In genomic region chr12:124906606-124907261, GRCh38 we compare ENCODE assay signal across 1 cellular context.
TF ChIP-seq lines count a peak whose summit lies in the region.

No MANE protein-coding gene starts in this region.

TF ChIP-seq in HEK293, 187 proteins besides CTCF, POLR2A, EP300 and RAD21 (continued from another document and continues in another):
- TF ChIP-seq KLF10 (tag by site-specific recombination; IDR thresholded peaks at IDR 0.05): no peak
- peak; percentile 62; the same call in 1 of the 2 replicates for TF ChIP-seq TRIM28 (IDR thresholded peaks at IDR 0.05; ENCODE audit: borderline replicate concordance, low read length)
- 0 out of 2 replicates have a peak, but pooled peaks have one; percentile 25 for TF ChIP-seq ZNF184 (tag by site-specific recombination; IDR thresholded peaks at IDR 0.05)
- peak; percentile 78 for TF ChIP-seq ZNF660 (tag by site-specific recombination; IDR thresholded peaks at IDR 0.05)
- no peak for TF ChIP-seq KLF8 (tag by site-specific recombination; IDR thresholded peaks at IDR 0.05)
- TF ChIP-seq MEIS1 (CRISPR knock-in tag; IDR thresholded peaks at IDR 0.05; ENCODE audit: borderline replicate concordance): no peak
- no peak for TF ChIP-seq ZNF140 (tag by site-specific recombination; IDR thresholded peaks at IDR 0.05)
- no peak for TF ChIP-seq AEBP2 (tag by site-specific recombination; IDR thresholded peaks at IDR 0.05; ENCODE audit: borderline replicate concordance)
- TF ChIP-seq PATZ1 (tag by site-specific recombination; IDR thresholded peaks at IDR 0.05): no peak
- 0 out of 2 replicates have a peak, but pooled peaks have one; percentile 46 for TF ChIP-seq ZNF561 (tag by site-specific recombination; IDR thresholded peaks at IDR 0.05; ENCODE audit: borderline replicate concordance)
- peak; percentile 92 for TF ChIP-seq ZNF654 (tag by site-specific recombination; IDR thresholded peaks at IDR 0.05; ENCODE audit: low read depth)
- no peak for TF ChIP-seq ZNF530 (tag by site-specific recombination; IDR thresholded peaks at IDR 0.05; ENCODE audit: low read depth)
- TF ChIP-seq ZNF529 (tag by site-specific recombination; IDR thresholded peaks at IDR 0.05; ENCODE audit: insufficient replicate concordance): no peak
- peak; percentile 57; the same call in 1 of the 2 replicates for TF ChIP-seq ZSCAN30 (tag by site-specific recombination; IDR thresholded peaks at IDR 0.05)
- TF ChIP-seq ZNF510 (tag by site-specific recombination; IDR thresholded peaks at IDR 0.05; ENCODE audit: insufficient replicate concordance): no peak
- peak; percentile 69 for TF ChIP-seq ZNF692 (tag by site-specific recombination; IDR thresholded peaks at IDR 0.05)
- TF ChIP-seq ZNF629 (tag by site-specific recombination; IDR thresholded peaks at IDR 0.05): 0 out of 2 replicates have a peak, but pooled peaks have one; percentile 9
- TF ChIP-seq KLF7 (tag by site-specific recombination; IDR thresholded peaks at IDR 0.05; ENCODE audit: borderline replicate concordance): no peak
- peak; percentile 95 for TF ChIP-seq ZNF2 (tag by site-specific recombination; IDR thresholded peaks at IDR 0.05)
- TF ChIP-seq, protein P1, sequence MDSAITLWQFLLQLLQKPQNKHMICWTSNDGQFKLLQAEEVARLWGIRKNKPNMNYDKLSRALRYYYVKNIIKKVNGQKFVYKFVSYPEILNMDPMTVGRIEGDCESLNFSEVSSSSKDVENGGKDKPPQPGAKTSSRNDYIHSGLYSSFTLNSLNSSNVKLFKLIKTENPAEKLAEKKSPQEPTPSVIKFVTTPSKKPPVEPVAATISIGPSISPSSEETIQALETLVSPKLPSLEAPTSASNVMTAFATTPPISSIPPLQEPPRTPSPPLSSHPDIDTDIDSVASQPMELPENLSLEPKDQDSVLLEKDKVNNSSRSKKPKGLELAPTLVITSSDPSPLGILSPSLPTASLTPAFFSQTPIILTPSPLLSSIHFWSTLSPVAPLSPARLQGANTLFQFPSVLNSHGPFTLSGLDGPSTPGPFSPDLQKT (IDR thresholded peaks at IDR 0.05; ENCODE audit: borderline replicate concordance, low read depth, low read length): no peak
- TF ChIP-seq, protein P2, sequence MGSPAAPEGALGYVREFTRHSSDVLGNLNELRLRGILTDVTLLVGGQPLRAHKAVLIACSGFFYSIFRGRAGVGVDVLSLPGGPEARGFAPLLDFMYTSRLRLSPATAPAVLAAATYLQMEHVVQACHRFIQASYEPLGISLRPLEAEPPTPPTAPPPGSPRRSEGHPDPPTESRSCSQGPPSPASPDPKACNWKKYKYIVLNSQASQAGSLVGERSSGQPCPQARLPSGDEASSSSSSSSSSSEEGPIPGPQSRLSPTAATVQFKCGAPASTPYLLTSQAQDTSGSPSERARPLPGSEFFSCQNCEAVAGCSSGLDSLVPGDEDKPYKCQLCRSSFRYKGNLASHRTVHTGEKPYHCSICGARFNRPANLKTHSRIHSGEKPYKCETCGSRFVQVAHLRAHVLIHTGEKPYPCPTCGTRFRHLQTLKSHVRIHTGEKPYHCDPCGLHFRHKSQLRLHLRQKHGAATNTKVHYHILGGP (tag by site-specific recombination; IDR thresholded peaks at IDR 0.05): no peak
- TF ChIP-seq, protein P3, sequence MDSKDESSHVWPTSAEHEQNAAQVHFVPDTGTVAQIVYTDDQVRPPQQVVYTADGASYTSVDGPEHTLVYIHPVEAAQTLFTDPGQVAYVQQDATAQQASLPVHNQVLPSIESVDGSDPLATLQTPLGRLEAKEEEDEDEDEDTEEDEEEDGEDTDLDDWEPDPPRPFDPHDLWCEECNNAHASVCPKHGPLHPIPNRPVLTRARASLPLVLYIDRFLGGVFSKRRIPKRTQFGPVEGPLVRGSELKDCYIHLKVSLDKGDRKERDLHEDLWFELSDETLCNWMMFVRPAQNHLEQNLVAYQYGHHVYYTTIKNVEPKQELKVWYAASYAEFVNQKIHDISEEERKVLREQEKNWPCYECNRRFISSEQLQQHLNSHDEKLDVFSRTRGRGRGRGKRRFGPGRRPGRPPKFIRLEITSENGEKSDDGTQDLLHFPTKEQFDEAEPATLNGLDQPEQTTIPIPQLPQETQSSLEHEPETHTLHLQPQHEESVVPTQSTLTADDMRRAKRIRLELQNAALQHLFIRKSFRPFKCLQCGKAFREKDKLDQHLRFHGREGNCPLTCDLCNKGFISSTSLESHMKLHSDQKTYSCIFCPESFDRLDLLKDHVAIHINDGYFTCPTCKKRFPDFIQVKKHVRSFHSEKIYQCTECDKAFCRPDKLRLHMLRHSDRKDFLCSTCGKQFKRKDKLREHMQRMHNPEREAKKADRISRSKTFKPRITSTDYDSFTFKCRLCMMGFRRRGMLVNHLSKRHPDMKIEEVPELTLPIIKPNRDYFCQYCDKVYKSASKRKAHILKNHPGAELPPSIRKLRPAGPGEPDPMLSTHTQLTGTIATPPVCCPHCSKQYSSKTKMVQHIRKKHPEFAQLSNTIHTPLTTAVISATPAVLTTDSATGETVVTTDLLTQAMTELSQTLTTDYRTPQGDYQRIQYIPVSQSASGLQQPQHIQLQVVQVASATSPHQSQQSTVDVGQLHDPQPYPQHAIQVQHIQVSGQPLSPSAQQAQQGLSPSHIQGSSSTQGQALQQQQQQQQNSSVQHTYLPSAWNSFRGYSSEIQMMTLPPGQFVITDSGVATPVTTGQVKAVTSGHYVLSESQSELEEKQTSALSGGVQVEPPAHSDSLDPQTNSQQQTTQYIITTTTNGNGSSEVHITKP (tag by site-specific recombination; IDR thresholded peaks at IDR 0.05): 0 out of 2 replicates have a peak, but pooled peaks have one; percentile 10
- no peak for TF ChIP-seq PRDM6 (tag by site-specific recombination; IDR thresholded peaks at IDR 0.05)
- TF ChIP-seq ZNF266 (tag by site-specific recombination; IDR thresholded peaks at IDR 0.05; ENCODE audit: low read depth): no peak
- peak; percentile 41; the same call in 1 of the 2 replicates for TF ChIP-seq PRDM1 (tag by site-specific recombination; IDR thresholded peaks at IDR 0.05)
- no peak for TF ChIP-seq SALL2 (tag by site-specific recombination; IDR thresholded peaks at IDR 0.05; ENCODE audit: borderline replicate concordance)
- TF ChIP-seq ZNF335 (tag by site-specific recombination; conservative IDR thresholded peaks at IDR 0.05): peak; percentile 63
- no peak for TF ChIP-seq IKZF3 (tag by site-specific recombination; IDR thresholded peaks at IDR 0.05)
- TF ChIP-seq ZBTB6 (tag by site-specific recombination; IDR thresholded peaks at IDR 0.05): no peak
- TF ChIP-seq ZNF830 (tag by site-specific recombination; IDR thresholded peaks at IDR 0.05; ENCODE audit: low read depth): no peak
- TF ChIP-seq, protein P4, sequence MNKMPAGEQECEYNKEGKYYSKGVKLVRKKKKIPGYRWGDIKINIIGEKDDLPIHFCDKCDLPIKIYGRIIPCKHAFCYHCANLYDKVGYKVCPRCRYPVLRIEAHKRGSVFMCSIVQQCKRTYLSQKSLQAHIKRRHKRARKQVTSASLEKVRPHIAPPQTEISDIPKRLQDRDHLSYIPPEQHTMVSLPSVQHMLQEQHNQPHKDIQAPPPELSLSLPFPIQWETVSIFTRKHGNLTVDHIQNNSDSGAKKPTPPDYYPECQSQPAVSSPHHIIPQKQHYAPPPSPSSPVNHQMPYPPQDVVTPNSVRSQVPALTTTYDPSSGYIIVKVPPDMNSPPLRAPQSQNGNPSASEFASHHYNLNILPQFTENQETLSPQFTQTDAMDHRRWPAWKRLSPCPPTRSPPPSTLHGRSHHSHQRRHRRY (tag by site-specific recombination; IDR thresholded peaks at IDR 0.05): no peak
- TF ChIP-seq ZNF610 (tag by site-specific recombination; IDR thresholded peaks at IDR 0.05; ENCODE audit: borderline replicate concordance): no peak
- no peak for TF ChIP-seq PRDM2 (tag by site-specific recombination; IDR thresholded peaks at IDR 0.05; ENCODE audit: borderline replicate concordance)
- no peak for TF ChIP-seq ZNF239 (tag by site-specific recombination; IDR thresholded peaks at IDR 0.05)
- TF ChIP-seq ZNF274 (IDR thresholded peaks at IDR 0.05; ENCODE audit: low read length): no peak
- TF ChIP-seq ZNF274 (tag by site-specific recombination; IDR thresholded peaks at IDR 0.05; ENCODE audit: borderline replicate concordance): no peak
